In the genomic region with DNA sequence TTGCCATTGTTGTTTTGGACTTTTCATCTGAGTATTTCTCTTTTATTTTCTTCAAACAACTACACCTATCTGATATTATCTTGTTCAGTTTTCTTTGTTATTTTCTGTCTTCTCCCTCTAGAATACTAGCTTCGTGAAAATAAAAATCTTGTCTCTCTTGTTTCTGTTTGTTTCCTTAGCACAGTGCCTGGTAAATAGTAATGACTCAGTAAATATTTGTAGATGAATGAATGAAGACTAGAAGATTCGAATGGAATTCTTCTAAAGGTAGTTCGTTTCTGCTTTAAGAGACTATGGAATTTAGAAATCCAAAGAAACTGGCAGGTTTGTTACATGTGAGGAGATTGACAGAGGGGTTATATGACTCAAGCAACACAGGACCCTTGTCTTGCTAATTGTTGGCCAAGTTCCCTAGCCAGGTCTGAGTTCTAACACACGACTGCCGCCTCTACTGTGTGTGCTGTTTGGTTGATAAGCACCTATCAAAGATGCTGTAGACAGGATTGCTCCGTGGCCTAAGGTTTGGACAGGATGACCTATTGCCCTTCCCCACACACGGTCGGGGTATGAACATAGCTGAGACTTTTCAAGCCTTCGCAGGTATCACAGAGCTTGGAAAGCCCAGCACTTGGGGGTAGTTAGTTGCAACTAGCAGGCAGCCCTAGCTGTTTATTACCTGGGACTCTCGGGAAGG, we compare ENCODE assay signal across 8 cellular contexts. TPM values are rescaled to one million over a fixed set of nuclear protein-coding genes. Genes with fewer than 3 reads are reported as not detected.
A peak's percentile ranks its signal among the peaks of the same experiment; 100 is the strongest.
DNase-seq lines count a peak whose midpoint lies in the region; ATAC-seq and TF ChIP-seq lines count a peak whose summit lies in the region.

No MANE protein-coding gene starts in this region.

- peak overlapping the region; percentile 84 for H3K9ac ChIP-seq in rectal smooth muscle tissue (ENCODE audit: low read length)

- H3K27me3 ChIP-seq in heart left ventricle: no peaks in the 10 kb centered on the region
- H3K27me3 ChIP-seq in rectal smooth muscle tissue (ENCODE audit: control insufficient read depth, insufficient read depth, low read length): no peaks in the 10 kb centered on the region

- peak; percentile 3 for ATAC-seq in HG02938 (IDR thresholded peaks at IDR 0.05; ENCODE audit: unreplicated experiment)
- ATAC-seq in heart left ventricle: peak in 1 of 4 donors; percentile 10

- TF ChIP-seq POLR2A in heart left ventricle (IDR thresholded peaks at IDR 0.05): no peak

- H3K4me1 ChIP-seq in heart left ventricle (peaks cover 0 to 46% (median 32%) of the 10 kb centered on the region in 12 donors), rectal smooth muscle tissue (ENCODE audit: control insufficient read depth, insufficient read depth, low read length) (peaks cover 2% of the 10 kb centered on the region)

- WGBS in heart left ventricle, 4 donors: 27 to 31% (median 30%) methylated on average over 10 of the region's 10 CpGs

- intact Hi-C loops in heart left ventricle (cut with DNase I): loop anchor here in 9 of 10 donors (1.0 to 10.0 kb wide), 6 partner anchors 50 to 92 kb away; a partner anchor contains a TSS

- no peaks in the 10 kb centered on the region for H3K9me3 ChIP-seq in heart left ventricle

- DNase-seq in activated CD8-positive, alpha-beta memory T cell treated with anti-CD3 and anti-CD28 coated beads, Interleukin-2, amount 50 U/mL, for 4 hours: peak; percentile 15
- no peak for DNase-seq in activated CD8-positive, alpha-beta memory T cell treated with anti-CD3 and anti-CD28 coated beads, Interleukin-2, amount 50 U/mL, for 48 hours
- DNase-seq in heart left ventricle: peak in 2 of 5 donors; percentile 21 to 28
- no peak for DNase-seq in GOT3 (lab: John Stamatoyannopoulos, UW)
- no peak for DNase-seq in LoVo (ENCODE audit: low spot score)

- peak overlapping the region; percentile 82 to 96 (median 88) for H3K27ac ChIP-seq in heart left ventricle
- peak overlapping the region; percentile 78 for H3K27ac ChIP-seq in rectal smooth muscle tissue (ENCODE audit: low read depth, low read length)

- H3K4me3 ChIP-seq in WI38 (ENCODE audit: low read depth, low read length): peak overlapping the region; percentile 96
- peak overlapping the region; percentile 39 to 94 (median 87) for H3K4me3 ChIP-seq in heart left ventricle
- peak overlapping the region; percentile 92 for H3K4me3 ChIP-seq in rectal smooth muscle tissue (ENCODE audit: low read length)

- TF ChIP-seq CTCF in WI38 (IDR thresholded peaks at IDR 0.05; ENCODE audit: low read depth, low read length): no peak
- no peak for TF ChIP-seq CTCF in heart left ventricle (IDR thresholded peaks at IDR 0.05)

- H3K36me3 ChIP-seq in heart left ventricle (no peaks in the 10 kb centered on the region), rectal smooth muscle tissue (ENCODE audit: control insufficient read depth, insufficient read depth, low read length) (no peaks in the 10 kb centered on the region)

RNA-seq across cellular contexts. Expression of a gene that starts 0.8 kb away (rescaled TPM):
- total RNA-seq in heart left ventricle: 10 to 100 TPM; 11.6 to 22.7 (median 15.0) TPM
- polyA plus RNA-seq in heart left ventricle: 1 to 10 TPM; 3.9 to 6.0 TPM
